Comparison of ENCODE assay signal across 26 cellular contexts in genomic region chr19:13483215-13483614, GRCh38. TPM values are rescaled to one million over a fixed set of nuclear protein-coding genes. Genes with fewer than 3 reads are reported as not detected.
"Had no signal": no experiment of that assay in that cellular context is flagged by ENCODE, and none has a peak within 500 bp of the region (broad histone marks: within the 10 kb centered on the region; RNA-seq: fewer than 3 reads in every experiment).

No MANE protein-coding gene starts in this region.

- H3K36me3 ChIP-seq: brain microvascular endothelial cell, gastroesophageal sphincter, thyroid gland, upper lobe of left lung, vagina had no signal

- H3K4me3 ChIP-seq: gastroesophageal sphincter, hepatocyte, skin epidermis, thyroid gland, upper lobe of left lung, vagina had no signal

- FAIRE-seq: astrocyte, endothelial cell of umbilical vein, keratinocyte had no signal

- H3K4me1 ChIP-seq: gastroesophageal sphincter, thyroid gland, upper lobe of left lung, vagina had no signal

- DNase-seq: activated CD4-positive, alpha-beta T cell treated with anti-CD3 and anti-CD28 coated beads for 48 hours; activated CD4-positive, alpha-beta T cell treated with anti-CD3 and anti-CD28 coated beads, Interleukin-2, amount 50 U/mL, for 48 hours; activated CD8-positive, alpha-beta memory T cell treated with anti-CD3 and anti-CD28 coated beads for 24 hours; activated effector memory CD4-positive, alpha-beta T cell treated with anti-CD3 and anti-CD28 coated beads, Interleukin-2, amount 50 U/mL, for 16 hours; activated naive CD4-positive, alpha-beta T cell treated with anti-CD3 and anti-CD28 coated beads, Interleukin-2, amount 10 ng/mL, durations not matched to agents 7 days and 5 days; activated naive CD8-positive, alpha-beta T cell treated with anti-CD3 and anti-CD28 coated beads, Interleukin-2, amount 10 ng/mL, durations not matched to agents 7 days and 5 days; brain microvascular endothelial cell; cortex of kidney; effector memory CD8-positive, alpha-beta T cell; left cardiac atrium; left ventricle myocardium superior; stimulated activated CD4-positive, alpha-beta T cell treated with anti-CD3 and anti-CD28 coated beads, Interleukin-12 subunit alpha, Interleukin-12 subunit beta, amount 100 ng/mL, for 4 hours; stimulated activated CD4-positive, alpha-beta T cell treated with anti-CD3 and anti-CD28 coated beads, Interleukin-4, amount 100 ng/mL, for 24 hours; stimulated activated CD8-positive, alpha-beta memory T cell treated with anti-CD3 and anti-CD28 coated beads, Interleukin-4, amount 100 ng/mL, for 48 hours; stimulated activated naive CD8-positive, alpha-beta T cell treated with anti-CD3 and anti-CD28 coated beads, Interleukin-15, amount 100 ng/mL, for 72 hours; thyroid gland; upper lobe of left lung had no signal

- H3K79me2 ChIP-seq: hepatocyte had no signal

- H3K9me3 ChIP-seq: thyroid gland had no signal

- H3K27me3 ChIP-seq: brain microvascular endothelial cell, hepatocyte, thyroid gland, upper lobe of left lung, vagina had no signal

- H3K27ac ChIP-seq: brain microvascular endothelial cell, gastroesophageal sphincter, hepatocyte, skin epidermis, thyroid gland, upper lobe of left lung, vagina had no signal

- ATAC-seq: effector memory CD8-positive, alpha-beta T cell; gastroesophageal sphincter; left cardiac atrium; left ventricle myocardium superior; sciatic nerve; stimulated activated memory B cell treated with anti-CD40 and anti-IgM and Interleukin-4, amounts not matched to agents 10 μg/mL and 1 μg/mL and 100 μg/mL, for 72 hours; stimulated activated naive CD8-positive, alpha-beta T cell treated with anti-CD3 and anti-CD28 coated beads, Interleukin-15, amount 100 ng/mL, for 72 hours had no signal

- H3K4me2 ChIP-seq: hepatocyte had no signal

- H2AFZ ChIP-seq: hepatocyte had no signal

RNA-seq across cellular contexts. Expression of gene CACNA1A, which starts 23.1 kb away (rescaled TPM):
- polyA plus RNA-seq: keratinocyte had no signal
